16 cellular contexts compared by ENCODE assay signal in the genomic region with DNA sequence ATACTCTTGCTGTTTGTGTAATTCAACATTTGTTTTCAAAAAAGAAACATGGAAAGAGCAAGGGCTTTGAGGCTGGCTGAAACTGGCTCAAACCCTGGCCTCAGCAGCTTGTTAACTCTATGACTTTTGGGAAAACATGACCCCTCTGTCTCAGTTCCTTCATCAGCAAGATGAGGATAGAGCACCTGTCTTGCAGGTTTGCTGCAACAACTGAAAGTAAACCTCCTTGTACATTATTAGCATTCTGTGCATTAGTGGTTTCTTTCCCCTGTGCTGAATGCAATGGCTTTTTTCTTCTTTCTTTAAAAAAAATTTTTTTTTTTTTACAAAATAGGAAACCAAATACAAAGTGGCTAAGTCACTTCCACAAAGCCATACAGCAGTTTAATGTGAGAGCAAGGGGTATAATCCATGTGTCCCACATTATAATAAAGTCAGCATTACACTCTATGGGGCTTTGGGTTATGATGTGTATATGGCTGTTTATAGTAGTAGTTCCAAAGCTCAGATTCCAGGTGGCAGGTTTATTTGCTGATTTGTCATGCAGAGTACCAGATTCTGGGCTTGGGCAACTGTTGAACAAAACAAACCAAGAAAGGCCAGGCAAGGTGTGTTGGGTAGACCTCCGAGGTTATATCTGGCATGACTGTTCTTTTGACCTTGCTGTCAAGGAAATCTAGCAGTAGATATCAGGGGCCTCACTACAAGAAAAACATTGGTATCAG.
DNase-seq lines count a peak whose midpoint lies in the region; ATAC-seq and TF ChIP-seq lines count a peak whose summit lies in the region.
"Had no signal": no experiment of that assay in that cellular context is flagged by ENCODE, and none has a peak within 500 bp of the region (broad histone marks: within the 10 kb centered on the region; RNA-seq: fewer than 3 reads in every experiment).

No MANE protein-coding gene starts in this region.

- no peaks in the 10 kb centered on the region for H3K79me2 ChIP-seq in OCI-LY7 (ENCODE audit: insufficient read depth, low read depth, low read length)

- H3K4me2 ChIP-seq in OCI-LY7 (ENCODE audit: low read length), result peak overlapping the region; percentile 17; the same call in 1 of the 2 replicates

- H3K27ac Mint-ChIP-seq in immature natural killer cell, result peak overlapping the region; percentile 66 to 98 (median 97)
- H3K27ac Mint-ChIP-seq: CD14-positive monocyte had no signal

- no peak overlapping the region for H2AFZ ChIP-seq in OCI-LY7 (ENCODE audit: low read length)

- H3K4me3 ChIP-seq in GM12865 (ENCODE audit: low read depth, low read length) (no peak overlapping the region), OCI-LY7 (ENCODE audit: low read depth, low read length, poor library complexity, severe bottlenecking) (no peak overlapping the region), breast epithelium (no peak overlapping the region)

- H3K27me3 ChIP-seq in breast epithelium, result no peaks in the 10 kb centered on the region

- no peak overlapping the region for H3K27ac ChIP-seq in OCI-LY7 (ENCODE audit: low read depth, low read length, poor library complexity, severe bottlenecking)
- no peak overlapping the region for H3K27ac ChIP-seq in breast epithelium

- H3K4me1 ChIP-seq in OCI-LY7 (ENCODE audit: insufficient read depth, low read length, poor library complexity, severe bottlenecking) (peaks cover 40% of the 10 kb centered on the region), breast epithelium (no peaks in the 10 kb centered on the region)

- DNase-seq in GM12865 (ENCODE audit: low read depth) (peak; percentile 40), OCI-LY7 (ENCODE audit: low spot score) (peak; percentile 7), immature natural killer cell (peak in 2 of 3 donors; percentile 11), breast epithelium (ENCODE audit: low spot score in 2 of 2) (no peak), foreskin melanocyte (no peak), NCI-H446 treated with DMSO at 0.1 percent for 48 hours (lab: John Stamatoyannopoulos, UW) (no peak)
- no peak for DNase-seq in activated CD4-positive, alpha-beta T cell treated with anti-CD3 and anti-CD28 coated beads, Interleukin-2, amount 50 U/mL, for 48 hours
- DNase-seq: COR-L47, H7, NCI-H146, NCI-H2081 treated with DMSO at 0.1 percent for 48 hours, NCI-H2227 treated with DMSO at 0.1 percent for 48 hours, NCI-H69, SIG-M5 had no signal

- BruUV-seq in OCI-LY7 (replicated peaks; lab: Mats Ljungman, UMichigan), result no TSS peak

- H3K36me3 ChIP-seq in OCI-LY7 (ENCODE audit: insufficient read depth, low read length) (no peaks in the 10 kb centered on the region), breast epithelium (no peaks in the 10 kb centered on the region)

- POLR2A ChIA-PET in OCI-LY7 (lab: Charles Lee), result interaction anchor here (0.5 to 0.7 kb wide), 2 partner anchors 40 to 988 kb away, joined by 3 read pairs; no protein-coding TSS in a partner anchor

- intact Hi-C loops in OCI-LY7 (cut with micrococcal nuclease; ENCODE audit: unreplicated experiment) (no loop called here), breast epithelium (cut with DNase I; ENCODE audit: low total_unique reads) (no loop called here)

- peaks cover 44 to 70% of the 10 kb centered on the region in 2 donors for H3K4me1 Mint-ChIP-seq in immature natural killer cell

- H3K9me2 ChIP-seq in OCI-LY7 (ENCODE audit: insufficient read depth, low read length), result no peaks in the 10 kb centered on the region

- TF ChIP-seq CTCF in GM12865 (IDR thresholded peaks at IDR 0.05; ENCODE audit: insufficient read depth, low read depth, low read length, missing control alignments) (no peak), OCI-LY7 (conservative IDR thresholded peaks at IDR 0.05; ENCODE audit: low read length) (no peak), breast epithelium (IDR thresholded peaks at IDR 0.05) (no peak)

- no peaks in the 10 kb centered on the region for H3K9me3 Mint-ChIP-seq in immature natural killer cell

- peak overlapping the region; percentile 19 to 51 (median 39) for H3K4me3 Mint-ChIP-seq in immature natural killer cell
- H3K4me3 Mint-ChIP-seq: CD14-positive monocyte had no signal

- CTCF ChIA-PET in OCI-LY7 (lab: Charles Lee; ENCODE audit: unreplicated experiment), result no interaction called here

- peak; percentile 31 for ATAC-seq in GM21786 (IDR thresholded peaks at IDR 0.05; ENCODE audit: unreplicated experiment)

- no peaks in the 10 kb centered on the region for H4K20me1 ChIP-seq in OCI-LY7 (ENCODE audit: insufficient read depth, low read length)

- H3K9me3 ChIP-seq in OCI-LY7 (ENCODE audit: low read length) (no peaks in the 10 kb centered on the region), breast epithelium (no peaks in the 10 kb centered on the region)

- peaks cover 0 to 4% (median 0%) of the 10 kb centered on the region in 3 donors for H3K36me3 Mint-ChIP-seq in immature natural killer cell
- H3K36me3 Mint-ChIP-seq: CD14-positive monocyte had no signal

- TF ChIP-seq POLR2A in breast epithelium (IDR thresholded peaks at IDR 0.05), result no peak

- H3K27me3 Mint-ChIP-seq in immature natural killer cell (ENCODE audit: low read depth in 3 of 3), result peaks cover 6 to 15% (median 8%) of the 10 kb centered on the region in 3 donors

Comparison
In these comparisons a context has a peak if more than half of its experiments do, and no peak if none do; other contexts are left out.
1. DNase-seq: peak in GM12865 (single experiment), OCI-LY7 (single experiment) and immature natural killer cell (2 of 3); none in breast epithelium (0 of 2), foreskin melanocyte (single experiment), NCI-H446 treated with DMSO at 0.1 percent for 48 hours (single experiment) and activated CD4-positive, alpha-beta T cell treated with anti-CD3 and anti-CD28 coated beads, Interleukin-2, amount 50 U/mL, for 48 hours (0 of 2).